25 cellular contexts compared by ENCODE assay signal in genomic region chr9:78669591-78669990, GRCh38.
"Had no signal": no experiment of that assay in that cellular context is flagged by ENCODE, and none has a peak within 500 bp of the region (broad histone marks: within the 10 kb centered on the region; RNA-seq: fewer than 3 reads in every experiment).

No MANE protein-coding gene starts in this region.

- H3K27me3 ChIP-seq: body of pancreas, dorsolateral prefrontal cortex, esophagus muscularis mucosa, hepatocyte, ovary, sigmoid colon, uterus had no signal

- H3K4me3 ChIP-seq: body of pancreas, coronary artery, dorsolateral prefrontal cortex, esophagus muscularis mucosa, hepatocyte, ovary, sigmoid colon, uterus had no signal

- DNase-seq: activated CD4-positive, alpha-beta T cell treated with anti-CD3 and anti-CD28 coated beads for 4 hours; activated CD4-positive, alpha-beta T cell treated with anti-CD3 and anti-CD28 coated beads, Interleukin-2, amount 50 U/mL, for 4 hours; activated effector memory CD4-positive, alpha-beta T cell treated with Interleukin-2 at 50 U/mL for 16 hours; activated naive CD4-positive, alpha-beta T cell treated with Interleukin-2 at 50 U/mL for 16 hours; activated T-cell treated with anti-CD3 and anti-CD28 coated beads for 4 hours; activated T-cell treated with anti-CD3 and anti-CD28 coated beads, Interleukin-2, amount 50 U/mL, for 72 hours; anterior cingulate cortex; body of pancreas; dorsolateral prefrontal cortex; effector memory CD4-positive, alpha-beta T cell; glutamatergic neuron; midbrain; naive thymus-derived CD4-positive, alpha-beta T cell; ovary; retina; sigmoid colon; small intestine; stimulated activated CD4-positive, alpha-beta T cell treated with anti-CD3 and anti-CD28 coated beads, Interleukin-4, amount 100 ng/mL, for 24 hours; stimulated activated naive CD8-positive, alpha-beta T cell treated with anti-CD3 and anti-CD28 coated beads, Interleukin-15, amount 100 ng/mL, for 72 hours; substantia nigra; uterus had no signal

- H3K4me1 ChIP-seq: body of pancreas, esophagus muscularis mucosa, sigmoid colon, uterus had no signal

- ATAC-seq: activated T-cell treated with anti-CD3 and anti-CD28 coated beads, Interleukin-2, amount 50 U/mL, for 72 hours; body of pancreas; naive thymus-derived CD4-positive, alpha-beta T cell; stimulated activated memory B cell treated with anti-CD40 and anti-IgM and Interleukin-4, amounts not matched to agents 10 μg/mL and 1 μg/mL and 100 μg/mL, for 72 hours; stimulated activated naive CD8-positive, alpha-beta T cell treated with anti-CD3 and anti-CD28 coated beads, Interleukin-15, amount 100 ng/mL, for 72 hours had no signal

- H3K4me2 ChIP-seq: hepatocyte had no signal

- H3K36me3 ChIP-seq: esophagus muscularis mucosa, ovary, sigmoid colon, uterus had no signal

- H3K27ac ChIP-seq: body of pancreas, coronary artery, dorsolateral prefrontal cortex, esophagus muscularis mucosa, hepatocyte, ovary, sigmoid colon, uterus had no signal

- H3K79me2 ChIP-seq: hepatocyte had no signal
